In genomic region chr4:118012142-118012541, GRCh38 we compare ENCODE assay signal across 1 cellular context.
TF ChIP-seq lines count a peak whose summit lies in the region.

No MANE protein-coding gene starts in this region.

TF ChIP-seq in GM12878, 131 proteins besides CTCF, POLR2A, EP300 and RAD21:
- no peak for TF ChIP-seq SMAD5 (IDR thresholded peaks at IDR 0.05; ENCODE audit: low read depth)
- TF ChIP-seq BACH1 (IDR thresholded peaks at IDR 0.05; ENCODE audit: borderline replicate concordance): no peak
- no peak for TF ChIP-seq PBX3 (IDR thresholded peaks at IDR 0.05; ENCODE audit: insufficient replicate concordance, low read depth, low read length)
- TF ChIP-seq CEBPB (IDR thresholded peaks at IDR 0.05; ENCODE audit: borderline replicate concordance in 1 of 2, low read depth in 2 of 2, low read length in 2 of 2): no peak
- no peak for TF ChIP-seq ZSCAN29 (IDR thresholded peaks at IDR 0.05)
- TF ChIP-seq CBFB (IDR thresholded peaks at IDR 0.05; ENCODE audit: low read depth): no peak
- TF ChIP-seq BRCA1 (IDR thresholded peaks at IDR 0.05; ENCODE audit: low read depth, low read length): no peak
- no peak for TF ChIP-seq NFXL1 (IDR thresholded peaks at IDR 0.05; ENCODE audit: borderline replicate concordance)
- no peak for TF ChIP-seq SREBF1 (IDR thresholded peaks at IDR 0.05; ENCODE audit: low read length)
- TF ChIP-seq RELB (IDR thresholded peaks at IDR 0.05; ENCODE audit: low read depth): no peak
- TF ChIP-seq KLF5 (IDR thresholded peaks at IDR 0.05; ENCODE audit: partially characterized antibody): no peak
- no peak for TF ChIP-seq IKZF1 (conservative IDR thresholded peaks at IDR 0.05)
- no peak for TF ChIP-seq SPI1 (IDR thresholded peaks at IDR 0.05; ENCODE audit: borderline replicate concordance, insufficient read depth, low read depth, low read length)
- no peak for TF ChIP-seq MAX (IDR thresholded peaks at IDR 0.05; ENCODE audit: low read depth, low read length)
- TF ChIP-seq CREM (IDR thresholded peaks at IDR 0.05; ENCODE audit: low read depth): no peak
- TF ChIP-seq NFIC (IDR thresholded peaks at IDR 0.05; ENCODE audit: low read depth, low read length): no peak
- TF ChIP-seq RBBP5 (conservative IDR thresholded peaks at IDR 0.05): no peak
- no peak for TF ChIP-seq IRF3 (IDR thresholded peaks at IDR 0.05)
